10 cellular contexts compared by ENCODE assay signal in the genomic region with DNA sequence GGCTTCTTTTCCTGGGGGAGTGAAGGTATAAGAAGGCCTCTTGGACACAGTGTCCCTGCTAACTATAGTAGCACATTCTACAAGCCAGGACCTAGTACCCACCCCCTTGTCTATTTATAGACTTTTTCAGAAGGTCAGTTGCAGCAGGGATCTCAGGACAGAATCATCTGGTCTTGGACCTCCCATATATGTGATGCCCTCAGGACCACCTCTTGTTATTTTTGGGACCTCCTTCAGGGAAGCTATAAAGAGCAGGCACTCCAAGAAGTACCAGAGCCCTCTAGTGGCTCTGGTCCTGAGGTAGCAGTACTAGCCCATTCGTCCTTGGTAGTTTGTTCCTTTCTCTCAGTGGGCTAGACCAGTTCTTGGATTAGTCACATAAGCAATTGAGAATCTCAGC. TPM values are rescaled to one million over a fixed set of nuclear protein-coding genes. Genes with fewer than 3 reads are reported as not detected.
DNase-seq lines count a peak whose midpoint lies in the region; ATAC-seq and TF ChIP-seq lines count a peak whose summit lies in the region.
"Had no signal": no experiment of that assay in that cellular context is flagged by ENCODE, and none has a peak within 500 bp of the region (broad histone marks: within the 10 kb centered on the region; RNA-seq: fewer than 3 reads in every experiment).

No MANE protein-coding gene starts in this region.

- peak; percentile 21 for DNase-seq in NCI-H2171 treated with DMSO at 0.1 percent for 48 hours (lab: John Stamatoyannopoulos, UW)
- DNase-seq in NCI-H2171 (lab: John Stamatoyannopoulos, UW), result no peak
- peak; percentile 65 for DNase-seq in NAMALWA (ENCODE audit: low spot score)
- DNase-seq in epithelial cell of proximal tubule (ENCODE audit: low read depth), result no peak
- no peak for DNase-seq in retinal pigment epithelial cell (ENCODE audit: low read depth)
- no peak for DNase-seq in GF-D8 (lab: John Stamatoyannopoulos, UW)
- no peak for DNase-seq in cortex of kidney (lab: John Stamatoyannopoulos, UW)
- DNase-seq: NCI-H2081 had no signal

- H3K4me3 ChIP-seq in epithelial cell of proximal tubule (ENCODE audit: low read depth, low read length), result no peak overlapping the region
- H3K4me3 ChIP-seq in retinal pigment epithelial cell (ENCODE audit: low read length), result no peak overlapping the region
- H3K4me3 ChIP-seq: BLaER1 treated with 17β-estradiol and CSF1 and Interleukin-3, amounts not matched to agents 10 nM and 100 nM had no signal

- TF ChIP-seq CTCF in epithelial cell of proximal tubule (conservative IDR thresholded peaks at IDR 0.05; ENCODE audit: low read depth, low read length), result peak; percentile 59
- peak; percentile 61 for TF ChIP-seq CTCF in retinal pigment epithelial cell (conservative IDR thresholded peaks at IDR 0.05; ENCODE audit: low read depth, low read length)

- no peak for ATAC-seq in GM18858 (IDR thresholded peaks at IDR 0.05; ENCODE audit: unreplicated experiment)

RNA-seq across cellular contexts. Expression of a gene that starts 4.3 kb away (rescaled TPM):
- 10.9 and 18.8 TPM in 2 replicates for total RNA-seq in epithelial cell of proximal tubule

RNA-seq across cellular contexts. Expression of a gene that starts 12.8 kb away (rescaled TPM):
- 29.6 and 31.3 TPM in 2 replicates for total RNA-seq in epithelial cell of proximal tubule

RNA-seq across cellular contexts. Expression of a gene that starts 29.1 kb away (rescaled TPM):
- 133 and 174 TPM in 2 replicates for total RNA-seq in epithelial cell of proximal tubule

RNA-seq across cellular contexts. Expression of a gene that starts 41.2 kb away (rescaled TPM):
- not detected in 2 replicates for total RNA-seq in epithelial cell of proximal tubule

RNA-seq across cellular contexts. Expression of a gene that starts 44.8 kb away (rescaled TPM):
- 141 and 155 TPM in 2 replicates for total RNA-seq in epithelial cell of proximal tubule

Comparison
In these comparisons a context has a peak if more than half of its experiments do, and no peak if none do; other contexts are left out.
1. DNase-seq: peak in NCI-H2171 treated with DMSO at 0.1 percent for 48 hours (single experiment) and NAMALWA (single experiment); none in NCI-H2171 (single experiment), epithelial cell of proximal tubule (single experiment), retinal pigment epithelial cell (single experiment), GF-D8 (single experiment) and cortex of kidney (single experiment).